In the genomic region with DNA sequence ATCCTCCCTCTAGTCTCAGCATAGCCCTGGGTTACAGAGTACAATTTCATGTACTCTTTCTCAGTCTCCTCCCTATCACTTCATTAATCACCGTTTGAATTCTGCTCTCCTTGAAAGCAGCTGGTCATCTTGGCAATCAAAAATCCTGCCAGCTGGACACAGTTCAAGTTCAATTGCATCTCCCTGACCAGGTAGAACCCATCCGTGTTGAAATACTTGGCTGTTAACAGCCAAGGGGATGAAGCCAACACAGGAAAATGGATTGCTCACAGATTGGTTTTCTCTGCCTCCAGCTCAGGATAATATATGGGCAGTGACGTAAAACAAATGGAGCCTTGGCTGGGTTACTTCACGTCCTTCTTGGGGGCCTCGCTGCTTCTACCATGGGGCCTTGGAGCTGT, we compare ENCODE assay signal across 26 cellular contexts. TPM values are rescaled to one million over a fixed set of nuclear protein-coding genes. Genes with fewer than 3 reads are reported as not detected.
DNase-seq lines count a peak whose midpoint lies in the region; ATAC-seq and TF ChIP-seq lines count a peak whose summit lies in the region.
"Had no signal": no experiment of that assay in that cellular context is flagged by ENCODE, and none has a peak within 500 bp of the region (broad histone marks: within the 10 kb centered on the region; RNA-seq: fewer than 3 reads in every experiment).

No MANE protein-coding gene starts in this region.

- DNase-seq in NCI-H226 (peak; percentile 39), RWPE1 (ENCODE audit: low spot score) (peak; percentile 5), epithelial cell of esophagus (ENCODE audit: low read depth) (peak; percentile 59), mesenchymal stem cell (no peak)
- DNase-seq: activated CD4-positive, alpha-beta memory T cell treated with anti-CD3 and anti-CD28 coated beads, Interleukin-2, amount 10 ng/mL, durations not matched to agents 7 days and 5 days; activated CD8-positive, alpha-beta memory T cell treated with anti-CD3 and anti-CD28 coated beads, Interleukin-2, amount 50 U/mL, for 4 hours; activated naive CD4-positive, alpha-beta T cell; activated naive CD8-positive, alpha-beta T cell treated with anti-CD3 and anti-CD28 coated beads, Interleukin-2, amount 50 U/mL, for 24 hours; CD8-positive, alpha-beta memory T cell; glutamatergic neuron; left lung; mesendoderm; NCI-H1092; NCI-H1694; NCI-H524; PC-9; right cardiac atrium; SIG-M5; stimulated activated CD4-positive, alpha-beta T cell treated with anti-CD3 and anti-CD28 coated beads, Interleukin-2, amount 100 ng/mL, for 48 hours; tibial artery had no signal

- H3K9ac ChIP-seq in mesenchymal stem cell (ENCODE audit: low read length): no peak overlapping the region

- CTCF ChIA-PET in RWPE1 (lab: Yijun Ruan, JAX): no interaction called here

- 87% methylated on average over 5 of the region's 5 CpGs for WGBS in mesenchymal stem cell

- no peak overlapping the region for H2AK5ac ChIP-seq in mesenchymal stem cell (ENCODE audit: low read length, severe bottlenecking)

- no peak overlapping the region for H3K14ac ChIP-seq in mesenchymal stem cell (ENCODE audit: low read length in 2 of 2)

- no peak overlapping the region for H2AFZ ChIP-seq in mesenchymal stem cell (ENCODE audit: low read depth, low read length)
- H2AFZ ChIP-seq: PC-9 had no signal

- ATAC-seq in GM21367 (IDR thresholded peaks at IDR 0.05; ENCODE audit: unreplicated experiment): no peak
- ATAC-seq in HG03354 (IDR thresholded peaks at IDR 0.05; ENCODE audit: poor library complexity, severe bottlenecking, unreplicated experiment): no peak
- ATAC-seq in GM18907 (IDR thresholded peaks at IDR 0.05; ENCODE audit: unreplicated experiment): no peak
- ATAC-seq: activated naive CD8-positive, alpha-beta T cell treated with anti-CD3 and anti-CD28 coated beads, Interleukin-2, amount 50 U/mL, for 24 hours; K562; left lung; right cardiac atrium had no signal

- H3K27ac ChIP-seq in RWPE1 (no peak overlapping the region; the same call in 1 of the 2 replicates), mesenchymal stem cell (ENCODE audit: low read length, poor library complexity, severe bottlenecking) (no peak overlapping the region)
- H3K27ac ChIP-seq: left lung, PC-9, tibial artery had no signal

- POLR2A ChIA-PET in RWPE1 (lab: Yijun Ruan, JAX; ENCODE audit: low non-redundant PET): no interaction called here

- peak overlapping the region; percentile 44 to 88 (median 71) for H3K27ac Mint-ChIP-seq in nephron
- H3K27ac Mint-ChIP-seq: activated CD4-positive, alpha-beta memory T cell treated with anti-CD3 and anti-CD28 coated beads, Interleukin-2, amount 10 ng/mL, durations not matched to agents 7 days and 5 days; activated naive CD8-positive, alpha-beta T cell treated with anti-CD3 and anti-CD28 coated beads, Interleukin-2, amount 50 U/mL, for 24 hours; B cell had no signal

- no peak overlapping the region for H3K18ac ChIP-seq in mesenchymal stem cell (ENCODE audit: low read depth in 1 of 2, low read length in 2 of 2)

- H3K27me3 ChIP-seq in mesenchymal stem cell (ENCODE audit: control insufficient read depth in 1 of 2, insufficient read depth in 1 of 2, low read length in 2 of 2): no peaks in the 10 kb centered on the region
- H3K27me3 ChIP-seq: left lung, tibial artery had no signal

- H2BK12ac ChIP-seq in mesenchymal stem cell (ENCODE audit: low read length in 2 of 2): no peak overlapping the region

- H2BK120ac ChIP-seq in mesenchymal stem cell (ENCODE audit: low read depth, low read length): no peak overlapping the region

- no peak overlapping the region for H4K8ac ChIP-seq in mesenchymal stem cell (ENCODE audit: low read length)

- H3K9me3 ChIP-seq in mesenchymal stem cell (ENCODE audit: control insufficient read depth, low read length): no peaks in the 10 kb centered on the region
- H3K9me3 ChIP-seq: left lung, tibial artery had no signal

- no peaks in the 10 kb centered on the region for H3K4me1 ChIP-seq in mesenchymal stem cell (ENCODE audit: control insufficient read depth, insufficient read depth, low read depth, low read length)
- H3K4me1 ChIP-seq: left lung, tibial artery had no signal

- H3K4me2 ChIP-seq in mesenchymal stem cell (ENCODE audit: low read length, poor library complexity, severe bottlenecking): no peak overlapping the region
- H3K4me2 ChIP-seq: PC-9 had no signal

- H2BK15ac ChIP-seq in mesenchymal stem cell (ENCODE audit: low read depth, poor library complexity, severe bottlenecking): no peak overlapping the region

- H3K36me3 Mint-ChIP-seq in nephron (ENCODE audit: low read depth): peaks cover 36% of the 10 kb centered on the region

- no peaks in the 10 kb centered on the region for H3K9me3 Mint-ChIP-seq in nephron
- H3K9me3 Mint-ChIP-seq: activated CD4-positive, alpha-beta memory T cell treated with anti-CD3 and anti-CD28 coated beads, Interleukin-2, amount 10 ng/mL, durations not matched to agents 7 days and 5 days; activated naive CD8-positive, alpha-beta T cell treated with anti-CD3 and anti-CD28 coated beads, Interleukin-2, amount 50 U/mL, for 24 hours; CD8-positive, alpha-beta memory T cell had no signal

- peak overlapping the region in 1 of 3 experiments; percentile 33 for H3K4me3 Mint-ChIP-seq in nephron
- H3K4me3 Mint-ChIP-seq: activated CD4-positive, alpha-beta memory T cell treated with anti-CD3 and anti-CD28 coated beads, Interleukin-2, amount 10 ng/mL, durations not matched to agents 7 days and 5 days; activated naive CD8-positive, alpha-beta T cell treated with anti-CD3 and anti-CD28 coated beads, Interleukin-2, amount 50 U/mL, for 24 hours; B cell; CD8-positive, alpha-beta memory T cell had no signal

- no peak overlapping the region for H3K23ac ChIP-seq in mesenchymal stem cell (ENCODE audit: low read length in 2 of 2)

- H3K4me1 Mint-ChIP-seq in nephron: peaks cover 13% of the 10 kb centered on the region
- H3K4me1 Mint-ChIP-seq: activated CD4-positive, alpha-beta memory T cell treated with anti-CD3 and anti-CD28 coated beads, Interleukin-2, amount 10 ng/mL, durations not matched to agents 7 days and 5 days; activated naive CD8-positive, alpha-beta T cell treated with anti-CD3 and anti-CD28 coated beads, Interleukin-2, amount 50 U/mL, for 24 hours; B cell; CD8-positive, alpha-beta memory T cell had no signal

- H4K91ac ChIP-seq in mesenchymal stem cell (ENCODE audit: low read length): no peak overlapping the region

- H3K4me3 ChIP-seq in epithelial cell of esophagus (ENCODE audit: low read length): no peak overlapping the region
- H3K4me3 ChIP-seq in mesenchymal stem cell (ENCODE audit: insufficient read depth in 1 of 2, low read depth in 1 of 2, low read length in 2 of 2): no peak overlapping the region
- H3K4me3 ChIP-seq: K562, left lung, PC-9, tibial artery had no signal

- H3K79me1 ChIP-seq in mesenchymal stem cell (replicated peaks; ENCODE audit: low read length, poor library complexity, severe bottlenecking): no peaks in the 10 kb centered on the region

- peaks cover 4% of the 10 kb centered on the region for H3K27me3 Mint-ChIP-seq in nephron (ENCODE audit: low read depth)
- H3K27me3 Mint-ChIP-seq: activated CD4-positive, alpha-beta memory T cell treated with anti-CD3 and anti-CD28 coated beads, Interleukin-2, amount 10 ng/mL, durations not matched to agents 7 days and 5 days; B cell; CD8-positive, alpha-beta memory T cell had no signal

- H3K4ac ChIP-seq in mesenchymal stem cell (ENCODE audit: low read depth in 1 of 2, low read length in 2 of 2): no peak overlapping the region

- H2BK5ac ChIP-seq in mesenchymal stem cell (ENCODE audit: low read depth, low read length, poor library complexity, severe bottlenecking): no peak overlapping the region

- no peaks in the 10 kb centered on the region for H3K36me3 ChIP-seq in mesenchymal stem cell (ENCODE audit: control insufficient read depth in 1 of 2, insufficient read depth in 2 of 2, low read depth in 1 of 2, low read length in 2 of 2)

- no peak for TF ChIP-seq CTCF in RWPE1 (conservative IDR thresholded peaks at IDR 0.05; ENCODE audit: low read depth)
- no peak for TF ChIP-seq CTCF in epithelial cell of esophagus (IDR thresholded peaks at IDR 0.05; ENCODE audit: insufficient read depth, low read depth, low read length, missing control alignments)
- no peak for TF ChIP-seq CTCF in nephron (IDR thresholded peaks at IDR 0.05; ENCODE audit: unreplicated experiment in 3 of 3)

RNA-seq across cellular contexts. Expression of a gene that starts 55.1 kb away (rescaled TPM):
- 1.1 TPM for polyA plus RNA-seq in mesenchymal stem cell (2013, experiment 1 of 2)
- polyA plus RNA-seq in mesenchymal stem cell (2013, experiment 2 of 2): 1.0 TPM
